In the genomic region with DNA sequence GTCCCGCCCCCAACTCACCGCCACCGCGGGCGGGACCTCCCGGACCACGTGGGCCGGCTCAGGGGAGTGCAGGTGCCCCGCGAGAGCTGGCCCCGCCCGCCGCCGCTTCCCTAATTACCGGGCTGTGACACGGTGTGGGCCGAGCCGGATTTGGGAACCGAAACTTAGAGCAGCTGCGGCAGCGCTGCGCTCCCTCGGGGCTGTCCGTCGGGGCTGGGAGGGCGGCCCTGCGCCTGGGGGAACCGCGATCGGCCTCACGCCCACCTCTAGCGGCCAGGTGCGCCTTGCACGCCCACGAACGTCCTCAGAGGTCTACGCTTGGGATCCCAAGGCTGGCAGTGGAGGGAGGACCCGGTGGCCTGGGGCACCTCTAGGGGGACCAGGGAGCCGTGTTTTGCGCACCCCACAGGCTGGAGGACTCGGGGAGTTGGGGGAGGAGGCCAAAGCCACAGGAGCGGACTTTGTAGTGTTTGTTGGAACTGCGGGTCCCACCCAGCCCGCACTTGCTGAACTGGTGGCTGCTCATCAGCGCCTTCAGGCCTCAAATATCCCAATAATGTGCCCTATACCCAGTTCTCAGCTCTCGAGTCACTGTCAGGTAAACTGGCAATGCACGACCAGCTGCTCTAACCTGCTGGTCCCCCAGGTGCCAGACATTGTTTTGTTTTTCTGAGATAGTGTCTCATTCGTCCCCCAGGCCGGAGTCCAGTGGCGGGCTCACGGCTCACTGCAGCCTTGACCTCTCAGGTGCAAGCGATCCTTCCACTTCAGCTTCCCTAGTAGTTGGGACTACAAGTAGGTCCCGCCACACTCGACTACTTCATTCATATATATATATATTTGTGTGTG, we compare ENCODE assay signal across 1 cellular context.
A peak's percentile ranks its signal among the peaks of the same experiment; 100 is the strongest.
TF ChIP-seq lines count a peak whose summit lies in the region.

No MANE protein-coding gene starts in this region.

TF ChIP-seq in HEK293, 187 proteins besides CTCF, POLR2A, EP300 and RAD21 (continued from another document and continues in another):
- TF ChIP-seq ZBTB11 (tag by site-specific recombination; conservative IDR thresholded peaks at IDR 0.05; ENCODE audit: low read depth) (0 out of 2 replicates have a peak, but pooled peaks have one; percentile 17), ZXDB (tag by site-specific recombination; IDR thresholded peaks at IDR 0.05) (peak; percentile 45; the same call in 1 of the 2 replicates), ZBTB8A (tag by site-specific recombination; IDR thresholded peaks at IDR 0.05) (peak; percentile 96), ZNF132 (tag by site-specific recombination; IDR thresholded peaks at IDR 0.05; ENCODE audit: borderline replicate concordance) (no peak), ZIC2 (tag by site-specific recombination; IDR thresholded peaks at IDR 0.05) (peak; percentile 17; the same call in 1 of the 2 replicates), ZNF335 (tag by site-specific recombination; conservative IDR thresholded peaks at IDR 0.05) (peak; percentile 75), SP2 (tag by site-specific recombination; IDR thresholded peaks at IDR 0.05) (peak; percentile 70), ZBTB17 (tag by site-specific recombination; IDR thresholded peaks at IDR 0.05) (no peak), MYNN (tag by site-specific recombination; IDR thresholded peaks at IDR 0.05; ENCODE audit: borderline replicate concordance) (no peak), ZNF398 (tag by site-specific recombination; IDR thresholded peaks at IDR 0.05) (peak; percentile 53), SP7 (tag by site-specific recombination; IDR thresholded peaks at IDR 0.05) (peak; percentile 79), ZNF621 (tag by site-specific recombination; IDR thresholded peaks at IDR 0.05) (no peak), KLF9 (tag by site-specific recombination; IDR thresholded peaks at IDR 0.05; ENCODE audit: low read depth) (peak; percentile 91), PATZ1 (tag by site-specific recombination; IDR thresholded peaks at IDR 0.05) (peak; percentile 89), ZNF292 (tag by site-specific recombination; IDR thresholded peaks at IDR 0.05; ENCODE audit: borderline replicate concordance, low read depth) (no peak), KLF16 (tag by site-specific recombination; IDR thresholded peaks at IDR 0.05) (peak; percentile 84), ZNF391 (tag by site-specific recombination; IDR thresholded peaks at IDR 0.05; ENCODE audit: borderline replicate concordance, low read depth) (peak; percentile 20; the same call in 1 of the 2 replicates), ZNF830 (tag by site-specific recombination; IDR thresholded peaks at IDR 0.05; ENCODE audit: low read depth) (no peak), ZNF324 (tag by site-specific recombination; IDR thresholded peaks at IDR 0.05) (peak; percentile 45; the same call in 1 of the 2 replicates), GLIS1 (tag by site-specific recombination; IDR thresholded peaks at IDR 0.05) (peak; percentile 61; the same call in 1 of the 2 replicates), ZNF843 (tag by site-specific recombination; IDR thresholded peaks at IDR 0.05) (peak; percentile 46), KLF1 (tag by site-specific recombination; IDR thresholded peaks at IDR 0.05) (peak; percentile 58), ZNF561 (tag by site-specific recombination; IDR thresholded peaks at IDR 0.05; ENCODE audit: borderline replicate concordance) (peak; percentile 81; the same call in 1 of the 2 replicates), ZNF266 (tag by site-specific recombination; IDR thresholded peaks at IDR 0.05; ENCODE audit: low read depth) (no peak), ZNF221 (tag by site-specific recombination; IDR thresholded peaks at IDR 0.05; ENCODE audit: borderline replicate concordance) (no peak), ZBTB48 (tag by site-specific recombination; IDR thresholded peaks at IDR 0.05) (peak; percentile 46; the same call in 1 of the 2 replicates), ZNF660 (tag by site-specific recombination; IDR thresholded peaks at IDR 0.05) (no peak), ZNF837 (tag by site-specific recombination; IDR thresholded peaks at IDR 0.05) (no peak), EGR2 (tag by site-specific recombination; IDR thresholded peaks at IDR 0.05; ENCODE audit: low read depth) (peak; percentile 92), ZNF600 (tag by site-specific recombination; IDR thresholded peaks at IDR 0.05) (peak; percentile 78), YY2 (tag by site-specific recombination; IDR thresholded peaks at IDR 0.05) (0 out of 2 replicates have a peak, but pooled peaks have one; percentile 16), ZNF626 (tag by site-specific recombination; IDR thresholded peaks at IDR 0.05) (no peak), ZFP69B (tag by site-specific recombination; IDR thresholded peaks at IDR 0.05) (peak; percentile 83; the same call in 1 of the 2 replicates), ZNF223 (tag by site-specific recombination; IDR thresholded peaks at IDR 0.05) (0 out of 2 replicates have a peak, but pooled peaks have one; percentile 14), ZNF354C (tag by site-specific recombination; IDR thresholded peaks at IDR 0.05; ENCODE audit: borderline replicate concordance, low read depth) (no peak), ZNF704 (tag by site-specific recombination; IDR thresholded peaks at IDR 0.05) (0 out of 2 replicates have a peak, but pooled peaks have one; percentile 8)
- TF ChIP-seq, protein P1, sequence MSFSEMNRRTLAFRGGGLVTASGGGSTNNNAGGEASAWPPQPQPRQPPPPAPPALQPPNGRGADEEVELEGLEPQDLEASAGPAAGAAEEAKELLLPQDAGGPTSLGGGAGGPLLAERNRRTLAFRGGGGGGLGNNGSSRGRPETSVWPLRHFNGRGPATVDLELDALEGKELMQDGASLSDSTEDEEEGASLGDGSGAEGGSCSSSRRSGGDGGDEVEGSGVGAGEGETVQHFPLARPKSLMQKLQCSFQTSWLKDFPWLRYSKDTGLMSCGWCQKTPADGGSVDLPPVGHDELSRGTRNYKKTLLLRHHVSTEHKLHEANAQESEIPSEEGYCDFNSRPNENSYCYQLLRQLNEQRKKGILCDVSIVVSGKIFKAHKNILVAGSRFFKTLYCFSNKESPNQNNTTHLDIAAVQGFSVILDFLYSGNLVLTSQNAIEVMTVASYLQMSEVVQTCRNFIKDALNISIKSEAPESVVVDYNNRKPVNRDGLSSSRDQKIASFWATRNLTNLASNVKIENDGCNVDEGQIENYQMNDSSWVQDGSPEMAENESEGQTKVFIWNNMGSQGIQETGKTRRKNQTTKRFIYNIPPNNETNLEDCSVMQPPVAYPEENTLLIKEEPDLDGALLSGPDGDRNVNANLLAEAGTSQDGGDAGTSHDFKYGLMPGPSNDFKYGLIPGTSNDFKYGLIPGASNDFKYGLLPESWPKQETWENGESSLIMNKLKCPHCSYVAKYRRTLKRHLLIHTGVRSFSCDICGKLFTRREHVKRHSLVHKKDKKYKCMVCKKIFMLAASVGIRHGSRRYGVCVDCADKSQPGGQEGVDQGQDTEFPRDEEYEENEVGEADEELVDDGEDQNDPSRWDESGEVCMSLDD (tag by site-specific recombination; IDR thresholded peaks at IDR 0.05) = peak; percentile 69; the same call in 1 of the 2 replicates
- TF ChIP-seq, protein P2, sequence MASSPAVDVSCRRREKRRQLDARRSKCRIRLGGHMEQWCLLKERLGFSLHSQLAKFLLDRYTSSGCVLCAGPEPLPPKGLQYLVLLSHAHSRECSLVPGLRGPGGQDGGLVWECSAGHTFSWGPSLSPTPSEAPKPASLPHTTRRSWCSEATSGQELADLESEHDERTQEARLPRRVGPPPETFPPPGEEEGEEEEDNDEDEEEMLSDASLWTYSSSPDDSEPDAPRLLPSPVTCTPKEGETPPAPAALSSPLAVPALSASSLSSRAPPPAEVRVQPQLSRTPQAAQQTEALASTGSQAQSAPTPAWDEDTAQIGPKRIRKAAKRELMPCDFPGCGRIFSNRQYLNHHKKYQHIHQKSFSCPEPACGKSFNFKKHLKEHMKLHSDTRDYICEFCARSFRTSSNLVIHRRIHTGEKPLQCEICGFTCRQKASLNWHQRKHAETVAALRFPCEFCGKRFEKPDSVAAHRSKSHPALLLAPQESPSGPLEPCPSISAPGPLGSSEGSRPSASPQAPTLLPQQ (tag by site-specific recombination; IDR thresholded peaks at IDR 0.05) = peak; percentile 70; the same call in 1 of the 2 replicates
- TF ChIP-seq, protein P3, sequence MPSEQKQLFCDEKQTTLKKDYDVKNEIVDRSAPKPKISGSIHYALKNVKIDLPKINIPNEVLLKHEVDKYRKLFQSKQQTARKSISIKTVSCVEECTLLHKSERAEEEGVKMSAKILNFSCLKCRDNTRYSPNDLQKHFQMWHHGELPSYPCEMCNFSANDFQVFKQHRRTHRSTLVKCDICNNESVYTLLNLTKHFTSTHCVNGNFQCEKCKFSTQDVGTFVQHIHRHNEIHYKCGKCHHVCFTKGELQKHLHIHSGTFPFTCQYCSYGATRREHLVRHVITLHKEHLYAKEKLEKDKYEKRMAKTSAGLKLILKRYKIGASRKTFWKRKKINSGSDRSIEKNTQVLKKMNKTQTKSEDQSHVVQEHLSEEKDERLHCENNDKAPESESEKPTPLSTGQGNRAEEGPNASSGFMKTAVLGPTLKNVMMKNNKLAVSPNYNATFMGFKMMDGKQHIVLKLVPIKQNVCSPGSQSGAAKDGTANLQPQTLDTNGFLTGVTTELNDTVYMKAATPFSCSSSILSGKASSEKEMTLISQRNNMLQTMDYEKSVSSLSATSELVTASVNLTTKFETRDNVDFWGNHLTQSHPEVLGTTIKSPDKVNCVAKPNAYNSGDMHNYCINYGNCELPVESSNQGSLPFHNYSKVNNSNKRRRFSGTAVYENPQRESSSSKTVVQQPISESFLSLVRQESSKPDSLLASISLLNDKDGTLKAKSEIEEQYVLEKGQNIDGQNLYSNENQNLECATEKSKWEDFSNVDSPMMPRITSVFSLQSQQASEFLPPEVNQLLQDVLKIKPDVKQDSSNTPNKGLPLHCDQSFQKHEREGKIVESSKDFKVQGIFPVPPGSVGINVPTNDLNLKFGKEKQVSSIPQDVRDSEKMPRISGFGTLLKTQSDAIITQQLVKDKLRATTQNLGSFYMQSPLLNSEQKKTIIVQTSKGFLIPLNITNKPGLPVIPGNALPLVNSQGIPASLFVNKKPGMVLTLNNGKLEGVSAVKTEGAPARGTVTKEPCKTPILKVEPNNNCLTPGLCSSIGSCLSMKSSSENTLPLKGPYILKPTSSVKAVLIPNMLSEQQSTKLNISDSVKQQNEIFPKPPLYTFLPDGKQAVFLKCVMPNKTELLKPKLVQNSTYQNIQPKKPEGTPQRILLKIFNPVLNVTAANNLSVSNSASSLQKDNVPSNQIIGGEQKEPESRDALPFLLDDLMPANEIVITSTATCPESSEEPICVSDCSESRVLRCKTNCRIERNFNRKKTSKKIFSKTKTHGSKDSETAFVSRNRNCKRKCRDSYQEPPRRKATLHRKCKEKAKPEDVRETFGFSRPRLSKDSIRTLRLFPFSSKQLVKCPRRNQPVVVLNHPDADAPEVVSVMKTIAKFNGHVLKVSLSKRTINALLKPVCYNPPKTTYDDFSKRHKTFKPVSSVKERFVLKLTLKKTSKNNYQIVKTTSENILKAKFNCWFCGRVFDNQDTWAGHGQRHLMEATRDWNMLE (tag by site-specific recombination; conservative IDR thresholded peaks at IDR 0.05; ENCODE audit: low read depth) = no peak
